ENCODE assay signal across 8 cellular contexts in the genomic region with DNA sequence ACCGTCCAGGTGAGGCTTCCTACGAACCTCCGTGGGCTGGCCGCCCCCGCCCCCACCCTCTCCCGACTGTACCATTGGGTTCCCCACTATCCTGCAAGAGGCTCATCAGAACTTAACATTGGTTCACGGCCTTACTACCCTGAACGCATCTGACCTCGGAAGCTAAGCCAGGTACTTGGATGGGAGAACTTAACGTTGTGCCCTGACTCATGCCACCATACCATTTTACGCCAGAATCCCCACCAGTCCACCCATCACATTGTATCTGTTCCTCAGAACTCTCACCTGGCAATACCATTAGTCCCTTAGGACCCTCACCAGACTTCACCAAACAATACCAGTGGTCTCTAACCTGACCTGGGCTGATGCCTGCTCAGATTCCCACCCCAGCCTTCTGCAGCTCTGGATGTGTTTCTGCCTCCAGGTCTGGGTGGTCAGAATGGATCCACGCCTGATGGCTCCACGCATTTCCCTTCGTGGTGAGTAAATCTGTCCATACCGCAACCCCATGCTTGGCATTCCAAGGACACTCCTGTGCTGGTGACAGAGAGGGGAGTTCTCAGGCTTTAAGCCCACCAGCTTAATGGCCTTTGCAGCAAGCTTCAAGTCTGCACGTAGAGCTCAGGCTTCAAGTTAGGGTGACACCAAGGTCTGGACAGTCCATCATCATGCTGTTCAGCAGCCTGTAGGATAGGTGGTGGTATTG. TPM values are rescaled to one million over a fixed set of nuclear protein-coding genes. Genes with fewer than 3 reads are reported as not detected.
DNase-seq lines count a peak whose midpoint lies in the region; ATAC-seq and TF ChIP-seq lines count a peak whose summit lies in the region.

No MANE protein-coding gene starts in this region.

- TF ChIP-seq CTCF in AG04449 (IDR thresholded peaks at IDR 0.05; ENCODE audit: insufficient read depth, low read length, missing control alignments) = no peak

- no peaks in the 10 kb centered on the region for H3K27me3 ChIP-seq in mucosa of stomach (ENCODE audit: control insufficient read depth, insufficient read depth, low read length)

- CTCF ChIA-PET in AG04449 (lab: Yijun Ruan, JAX) = interaction anchor here (0.9 kb wide), 1 partner anchor 72 kb away, joined by 3 read pairs; a partner anchor contains a TSS

- H3K4me1 ChIP-seq in mucosa of stomach (ENCODE audit: control insufficient read depth, insufficient read depth, low read length) = peaks cover 25% of the 10 kb centered on the region

- H3K36me3 ChIP-seq in mucosa of stomach (ENCODE audit: control insufficient read depth, insufficient read depth, low read length) = peaks cover 11% of the 10 kb centered on the region

- no peaks in the 10 kb centered on the region for H3K9me3 ChIP-seq in mucosa of stomach (ENCODE audit: control insufficient read depth, low read length)

- peak overlapping the region; percentile 93 for H3K27ac ChIP-seq in caudate nucleus (ENCODE audit: low read depth, low read length)

- POLR2A ChIA-PET in AG04449 (lab: Yijun Ruan, JAX) = interaction anchor here (0.6 to 2.5 kb wide), 9 partner anchors 8 to 305 kb away, joined by 4 to 22 read pairs (median 7); a partner anchor contains a TSS

- no peak for ATAC-seq in GM19452 (IDR thresholded peaks at IDR 0.05; ENCODE audit: unreplicated experiment)

- H3K4me3 ChIP-seq in AG04449 (ENCODE audit: low read depth, low read length) = peak overlapping the region; percentile 96
- H3K4me3 ChIP-seq in Jurkat, Clone E6-1 (ENCODE audit: low read length) = peak overlapping the region; percentile 96
- H3K4me3 ChIP-seq in mucosa of stomach (ENCODE audit: low read length) = peak overlapping the region; percentile 81

- peak overlapping the region; percentile 86 for H3K9ac ChIP-seq in mucosa of stomach (ENCODE audit: low read length)

- no peak for DNase-seq in AG04449 (ENCODE audit: low read depth, low spot score)
- no peak for DNase-seq in Jurkat, Clone E6-1 (ENCODE audit: low read depth, low spot score)
- DNase-seq in caudate nucleus (lab: John Stamatoyannopoulos, UW) = peak in 1 of 61 donors; percentile 24
- no peak for DNase-seq in activated CD4-positive, CD25-positive, alpha-beta regulatory T cell treated with anti-CD3 and anti-CD28 coated beads, Interleukin-2, amount 50 U/mL, for 72 hours
- no peak for DNase-seq in iPS-NIHi7 (ENCODE audit: extremely low spot score)
- no peak for DNase-seq in iPS-NIHi11 (ENCODE audit: low spot score)

RNA-seq across cellular contexts. Expression of a gene that starts 0.6 kb away (rescaled TPM):
- polyA plus RNA-seq in Jurkat, Clone E6-1 (2012; ENCODE audit: insufficient read depth, insufficient read length) = 10.1 TPM

RNA-seq across cellular contexts. Expression of a gene that starts 1.0 kb away (rescaled TPM):
- 624 TPM for polyA plus RNA-seq in Jurkat, Clone E6-1 (2012; ENCODE audit: insufficient read depth, insufficient read length)

RNA-seq across cellular contexts. Expression of a gene that starts 9.5 kb away (rescaled TPM):
- polyA plus RNA-seq in Jurkat, Clone E6-1 (2012; ENCODE audit: insufficient read depth, insufficient read length) = 3.6 TPM

RNA-seq across cellular contexts. Expression of a gene that starts 16.3 kb away (rescaled TPM):
- polyA plus RNA-seq in Jurkat, Clone E6-1 (2012; ENCODE audit: insufficient read depth, insufficient read length) = 29.1 TPM

RNA-seq across cellular contexts. Expression of a gene that starts 54.6 kb away (rescaled TPM):
- 208 TPM for polyA plus RNA-seq in Jurkat, Clone E6-1 (2012; ENCODE audit: insufficient read depth, insufficient read length)
